ENCODE assay signal across 8 cellular contexts in the genomic region with DNA sequence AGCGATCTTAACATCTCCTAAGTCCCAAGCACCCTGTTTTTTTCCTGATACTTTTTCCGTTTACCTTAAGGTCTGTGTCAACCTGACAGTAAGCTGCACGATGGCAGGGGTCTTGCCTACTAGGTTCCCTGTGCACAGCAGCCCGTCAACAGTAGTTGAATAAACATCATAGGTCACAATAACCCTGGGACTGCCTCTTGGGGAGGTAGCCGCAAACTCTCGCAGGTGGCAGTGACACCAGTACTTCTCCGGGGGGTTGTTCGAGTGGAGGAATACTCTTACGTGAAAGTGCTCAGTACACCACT. TPM values are rescaled to one million over a fixed set of nuclear protein-coding genes. Genes with fewer than 3 reads are reported as not detected.
A peak's percentile ranks its signal among the peaks of the same experiment; 100 is the strongest.
DNase-seq lines count a peak whose midpoint lies in the region; ATAC-seq and TF ChIP-seq lines count a peak whose summit lies in the region.

No MANE protein-coding gene starts in this region.

- TF ChIP-seq RAD21 in SK-N-SH (IDR thresholded peaks at IDR 0.05; ENCODE audit: low read length), result no peak

- H3K36me3 ChIP-seq in SK-N-SH (replicated peaks in 1 of 2; ENCODE audit: control insufficient read depth in 1 of 2, insufficient read depth in 2 of 2, low read length in 1 of 2) (peaks cover 6 to 33% of the 10 kb centered on the region in 2 experiments), left ventricle myocardium inferior (peaks cover 5% of the 10 kb centered on the region), smooth muscle cell (ENCODE audit: low read depth) (no peaks in the 10 kb centered on the region)

- CTCF ChIA-PET in SK-N-SH (lab: Yijun Ruan, JAX), result interaction anchor here (1.1 to 5.2 kb wide), 4 partner anchors 10 to 22 kb away, joined by 4 to 26 read pairs (median 6); no protein-coding TSS in a partner anchor

- TF ChIP-seq CTCF in SK-N-SH (IDR thresholded peaks at IDR 0.05), result no peak
- TF ChIP-seq CTCF in VCaP (conservative IDR thresholded peaks at IDR 0.05), result no peak
- no peak for TF ChIP-seq CTCF in left ventricle myocardium inferior (IDR thresholded peaks at IDR 0.05; ENCODE audit: borderline replicate concordance)
- no peak for TF ChIP-seq CTCF in smooth muscle cell (IDR thresholded peaks at IDR 0.05; ENCODE audit: borderline replicate concordance, insufficient read depth, poor library complexity, severe bottlenecking)

- H3K27ac ChIP-seq in SK-N-SH (ENCODE audit: low read depth in 2 of 2, low read length in 1 of 2) (peak overlapping the region; percentile 95), VCaP (peak overlapping the region; percentile 94), left ventricle myocardium inferior (replicated peaks) (peak overlapping the region; percentile 99), smooth muscle cell (ENCODE audit: low read depth) (peak overlapping the region; percentile 99)

- ATAC-seq in SK-N-SH treated with all-trans-retinoic acid at 6 μM for 48 hours, result no peak
- ATAC-seq in HG02884 (IDR thresholded peaks at IDR 0.05; ENCODE audit: unreplicated experiment), result peak; percentile 44

- peaks cover 10% of the 10 kb centered on the region for H4K20me1 ChIP-seq in SK-N-SH (ENCODE audit: insufficient read depth)
- peaks cover 31% of the 10 kb centered on the region for H4K20me1 ChIP-seq in smooth muscle cell (ENCODE audit: low read depth)

- H3K4me2 ChIP-seq in SK-N-SH, result peak overlapping the region; percentile 88
- H3K4me2 ChIP-seq in smooth muscle cell, result peak overlapping the region; percentile 99

- H2AFZ ChIP-seq in SK-N-SH (ENCODE audit: low read depth), result peak overlapping the region; percentile 98
- H2AFZ ChIP-seq in smooth muscle cell (ENCODE audit: low read depth), result peak overlapping the region; percentile 98

- intact Hi-C loops in left ventricle myocardium inferior (cut with micrococcal nuclease), result no loop called here

- DNase-seq in SK-N-SH (no peak), left ventricle myocardium inferior (peak; percentile 17), smooth muscle cell (lab: John Stamatoyannopoulos, UW; ENCODE audit: unreplicated experiment) (no peak), HuH-7.5 (ENCODE audit: low spot score) (no peak), ureter (ENCODE audit: low spot score) (no peak)

- peaks cover 8% of the 10 kb centered on the region for H3F3A ChIP-seq in SK-N-SH (replicated peaks; ENCODE audit: insufficient read depth)
- no peaks in the 10 kb centered on the region for H3F3A ChIP-seq in smooth muscle cell (ENCODE audit: low read depth)

- H3K9me2 ChIP-seq in SK-N-SH, result no peaks in the 10 kb centered on the region

- H3K79me2 ChIP-seq in SK-N-SH (ENCODE audit: insufficient read depth) (peaks cover 55% of the 10 kb centered on the region), smooth muscle cell (ENCODE audit: low read depth) (peaks cover 57% of the 10 kb centered on the region)

- POLR2A ChIA-PET in SK-N-SH (lab: Yijun Ruan, JAX), result interaction anchor here (0.7 to 1.3 kb wide), 2 partner anchors 26 to 153 kb away, joined by 4 read pairs; no protein-coding TSS in a partner anchor

- H3K4me1 ChIP-seq in SK-N-SH (ENCODE audit: control insufficient read depth in 1 of 2, insufficient read depth in 2 of 2, low read depth in 1 of 2, low read length in 1 of 2) (peaks cover 6 to 15% of the 10 kb centered on the region in 2 experiments; a peak in 3 of 4 replicates), left ventricle myocardium inferior (peaks cover 57% of the 10 kb centered on the region), smooth muscle cell (ENCODE audit: low read depth) (peaks cover 28% of the 10 kb centered on the region)

- WGBS in SK-N-SH (ENCODE audit: low lambda C conversion rate), result 0% methylated on average over 9 of the region's 9 CpGs
- 2% methylated on average over 9 of the region's 9 CpGs for WGBS in smooth muscle cell (ENCODE audit: low lambda C conversion rate)

- no peaks in the 10 kb centered on the region for H3K9me3 ChIP-seq in SK-N-SH
- no peaks in the 10 kb centered on the region for H3K9me3 ChIP-seq in left ventricle myocardium inferior (replicated peaks)
- no peaks in the 10 kb centered on the region for H3K9me3 ChIP-seq in smooth muscle cell (replicated peaks; ENCODE audit: low read depth)

- H3K4me3 ChIP-seq in SK-N-SH (ENCODE audit: low read depth in 2 of 2, low read length in 1 of 2), result peak overlapping the region; percentile 96 to 99
- H3K4me3 ChIP-seq in left ventricle myocardium inferior, result peak overlapping the region; percentile 90
- H3K4me3 ChIP-seq in smooth muscle cell, result peak overlapping the region; percentile 94

- TF ChIP-seq EP300 in SK-N-SH (IDR thresholded peaks at IDR 0.05; ENCODE audit: borderline replicate concordance in 1 of 2, low read depth in 1 of 2, low read length in 1 of 2), result no peak

- H3K27me3 ChIP-seq in SK-N-SH (ENCODE audit: insufficient read depth) (no peaks in the 10 kb centered on the region), left ventricle myocardium inferior (ENCODE audit: low read depth) (no peaks in the 10 kb centered on the region), smooth muscle cell (ENCODE audit: low read depth) (no peaks in the 10 kb centered on the region)

- H3K9ac ChIP-seq in SK-N-SH (peak overlapping the region; percentile 92), smooth muscle cell (ENCODE audit: low read depth) (peak overlapping the region; percentile 99)

TF ChIP-seq in SK-N-SH, 30 proteins besides CTCF, POLR2A, EP300 and RAD21 (continues in another document):
- TF ChIP-seq FOXJ3 (CRISPR knock-in tag; IDR thresholded peaks at IDR 0.05) (no peak), RCOR1 (IDR thresholded peaks at IDR 0.05; ENCODE audit: low read length) (no peak), FOXM1 (IDR thresholded peaks at IDR 0.05; ENCODE audit: low read depth) (no peak), JUND (IDR thresholded peaks at IDR 0.05) (no peak), RXRA (IDR thresholded peaks at IDR 0.05; ENCODE audit: borderline replicate concordance, low read depth) (no peak)
- TF ChIP-seq, protein P1, sequence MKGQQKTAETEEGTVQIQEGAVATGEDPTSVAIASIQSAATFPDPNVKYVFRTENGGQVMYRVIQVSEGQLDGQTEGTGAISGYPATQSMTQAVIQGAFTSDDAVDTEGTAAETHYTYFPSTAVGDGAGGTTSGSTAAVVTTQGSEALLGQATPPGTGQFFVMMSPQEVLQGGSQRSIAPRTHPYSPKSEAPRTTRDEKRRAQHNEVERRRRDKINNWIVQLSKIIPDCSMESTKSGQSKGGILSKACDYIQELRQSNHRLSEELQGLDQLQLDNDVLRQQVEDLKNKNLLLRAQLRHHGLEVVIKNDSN (IDR thresholded peaks at IDR 0.05; ENCODE audit: borderline replicate concordance, low read depth), result no peak
- TF ChIP-seq, protein P2, sequence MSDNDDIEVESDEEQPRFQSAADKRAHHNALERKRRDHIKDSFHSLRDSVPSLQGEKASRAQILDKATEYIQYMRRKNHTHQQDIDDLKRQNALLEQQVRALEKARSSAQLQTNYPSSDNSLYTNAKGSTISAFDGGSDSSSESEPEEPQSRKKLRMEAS (IDR thresholded peaks at IDR 0.05; ENCODE audit: low read depth), result no peak

TF ChIP-seq in SK-N-SH treated with all-trans-retinoic acid at 6 μM for 48 hours, 23 proteins besides CTCF, POLR2A, EP300 and RAD21:
- TF ChIP-seq ZC3H10 (CRISPR knock-in tag; IDR thresholded peaks at IDR 0.05) (no peak), ZFP30 (CRISPR knock-in tag; IDR thresholded peaks at IDR 0.05) (no peak)
- TF ChIP-seq, protein P3, sequence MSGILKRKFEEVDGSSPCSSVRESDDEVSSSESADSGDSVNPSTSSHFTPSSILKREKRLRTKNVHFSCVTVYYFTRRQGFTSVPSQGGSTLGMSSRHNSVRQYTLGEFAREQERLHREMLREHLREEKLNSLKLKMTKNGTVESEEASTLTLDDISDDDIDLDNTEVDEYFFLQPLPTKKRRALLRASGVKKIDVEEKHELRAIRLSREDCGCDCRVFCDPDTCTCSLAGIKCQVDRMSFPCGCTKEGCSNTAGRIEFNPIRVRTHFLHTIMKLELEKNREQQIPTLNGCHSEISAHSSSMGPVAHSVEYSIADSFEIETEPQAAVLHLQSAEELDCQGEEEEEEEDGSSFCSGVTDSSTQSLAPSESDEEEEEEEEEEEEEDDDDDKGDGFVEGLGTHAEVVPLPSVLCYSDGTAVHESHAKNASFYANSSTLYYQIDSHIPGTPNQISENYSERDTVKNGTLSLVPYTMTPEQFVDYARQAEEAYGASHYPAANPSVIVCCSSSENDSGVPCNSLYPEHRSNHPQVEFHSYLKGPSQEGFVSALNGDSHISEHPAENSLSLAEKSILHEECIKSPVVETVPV (CRISPR knock-in tag; IDR thresholded peaks at IDR 0.05), result no peak
- TF ChIP-seq, protein P4, sequence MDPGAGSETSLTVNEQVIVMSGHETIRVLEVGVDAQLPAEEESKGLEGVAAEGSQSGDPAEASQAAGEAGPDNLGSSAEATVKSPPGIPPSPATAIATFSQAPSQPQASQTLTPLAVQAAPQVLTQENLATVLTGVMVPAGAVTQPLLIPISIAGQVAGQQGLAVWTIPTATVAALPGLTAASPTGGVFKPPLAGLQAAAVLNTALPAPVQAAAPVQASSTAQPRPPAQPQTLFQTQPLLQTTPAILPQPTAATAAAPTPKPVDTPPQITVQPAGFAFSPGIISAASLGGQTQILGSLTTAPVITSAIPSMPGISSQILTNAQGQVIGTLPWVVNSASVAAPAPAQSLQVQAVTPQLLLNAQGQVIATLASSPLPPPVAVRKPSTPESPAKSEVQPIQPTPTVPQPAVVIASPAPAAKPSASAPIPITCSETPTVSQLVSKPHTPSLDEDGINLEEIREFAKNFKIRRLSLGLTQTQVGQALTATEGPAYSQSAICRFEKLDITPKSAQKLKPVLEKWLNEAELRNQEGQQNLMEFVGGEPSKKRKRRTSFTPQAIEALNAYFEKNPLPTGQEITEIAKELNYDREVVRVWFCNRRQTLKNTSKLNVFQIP (CRISPR knock-in tag; IDR thresholded peaks at IDR 0.05; ENCODE audit: borderline replicate concordance, low read depth), result no peak

RNA-seq across cellular contexts. Expression of a gene that starts 0.4 kb away (rescaled TPM):
- 49.1 and 60.4 TPM in 2 replicates for polyA plus RNA-seq in SK-N-SH (2012; rRNA removed)
- polyA plus RNA-seq in SK-N-SH (2012; cell fraction: cytosol; rRNA removed), result 40.4 and 51.3 TPM in 2 replicates
- 94.5 and 183 TPM in 2 replicates for polyA plus RNA-seq in SK-N-SH (2012; cell fraction: nucleus; rRNA removed)
- 129 TPM for total RNA-seq in left ventricle myocardium inferior
- total RNA-seq in smooth muscle cell, result 108 and 138 TPM in 2 replicates
- polyA plus RNA-seq in smooth muscle cell, result 97.6 and 109 TPM in 2 replicates
- total RNA-seq in ureter, result 211 TPM
